Comparison of ENCODE assay signal across 11 cellular contexts in the genomic region with DNA sequence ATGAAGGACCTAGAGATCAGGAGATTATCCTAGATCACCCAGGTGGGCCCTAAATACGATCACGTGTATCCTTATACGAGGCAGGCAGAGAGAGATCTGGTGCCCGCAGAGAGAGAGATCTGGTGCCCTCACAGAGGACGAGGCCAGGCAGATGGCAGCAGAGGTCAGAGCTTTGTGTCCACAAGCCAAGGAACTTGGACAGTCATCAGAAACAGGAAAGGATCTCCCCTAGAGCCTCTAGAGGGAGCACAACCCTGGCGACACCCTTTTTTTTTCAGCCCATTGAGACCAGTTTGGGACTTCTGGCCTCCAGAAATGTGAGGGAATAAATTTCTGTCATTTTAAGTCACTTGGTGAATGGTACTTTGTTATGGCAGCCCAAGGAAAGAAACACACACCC. TPM values are rescaled to one million over a fixed set of nuclear protein-coding genes. Genes with fewer than 3 reads are reported as not detected.
DNase-seq lines count a peak whose midpoint lies in the region; ATAC-seq and TF ChIP-seq lines count a peak whose summit lies in the region.
"Had no signal": no experiment of that assay in that cellular context is flagged by ENCODE, and none has a peak within 500 bp of the region (broad histone marks: within the 10 kb centered on the region; RNA-seq: fewer than 3 reads in every experiment).

No MANE protein-coding gene starts in this region.

- no peaks in the 10 kb centered on the region for H3K9me3 ChIP-seq in colonic mucosa
- no peaks in the 10 kb centered on the region for H3K9me3 ChIP-seq in psoas muscle

- DNase-seq in SKM-1 treated with dmso at 0.1 percent for 144 hours (lab: John Stamatoyannopoulos, UW; ENCODE audit: unreplicated experiment) (peak; percentile 3), SKM-1 (lab: John Stamatoyannopoulos, UW; ENCODE audit: unreplicated experiment) (no peak), MV-4-11 (lab: John Stamatoyannopoulos, UW) (peak; percentile 48), colonic mucosa (no peak), psoas muscle (no peak), glutamatergic neuron (no peak)
- no peak for DNase-seq in activated naive CD4-positive, alpha-beta T cell treated with anti-CD3 and anti-CD28 coated beads, Interleukin-2, amount 50 U/mL, for 16 hours
- DNase-seq: CD4-positive, CD25-positive, alpha-beta regulatory T cell; retina had no signal

- H3K27me3 ChIP-seq in colonic mucosa (no peaks in the 10 kb centered on the region), psoas muscle (ENCODE audit: insufficient read depth in 3 of 3, low read length in 2 of 3) (no peaks in the 10 kb centered on the region)

- H3K9me3 Mint-ChIP-seq in glutamatergic neuron (ENCODE audit: unreplicated experiment): peaks cover 2% of the 10 kb centered on the region

- no peak overlapping the region for H3K9ac ChIP-seq in colonic mucosa (ENCODE audit: low read depth in 2 of 2, low read length in 2 of 2)

- H3K36me3 ChIP-seq in colonic mucosa: no peaks in the 10 kb centered on the region
- H3K36me3 ChIP-seq in psoas muscle (ENCODE audit: insufficient read depth in 1 of 2, low read depth in 1 of 2): no peaks in the 10 kb centered on the region

- intact Hi-C loops in colonic mucosa (cut with DNase I) (no loop called here), psoas muscle (cut with DNase I) (loop anchor here in 1 of 2 donors (10.0 kb wide), 1 partner anchor 209 kb away; no protein-coding TSS in a partner anchor)

- H3K27me3 Mint-ChIP-seq in glutamatergic neuron (ENCODE audit: unreplicated experiment): peaks cover 3% of the 10 kb centered on the region

- H3K27ac Mint-ChIP-seq in glutamatergic neuron (ENCODE audit: unreplicated experiment): no peak overlapping the region
- H3K27ac Mint-ChIP-seq: CD4-positive, CD25-positive, alpha-beta regulatory T cell; IgD-negative memory B cell had no signal

- no peaks in the 10 kb centered on the region for H3K36me3 Mint-ChIP-seq in glutamatergic neuron (ENCODE audit: unreplicated experiment)
- H3K36me3 Mint-ChIP-seq: CD4-positive, CD25-positive, alpha-beta regulatory T cell; IgD-negative memory B cell had no signal

- ATAC-seq in psoas muscle (peak in 3 of 4 donors; percentile 46 to 60 (median 49)), HG03521 (IDR thresholded peaks at IDR 0.05; ENCODE audit: unreplicated experiment) (no peak)

- H3K27ac ChIP-seq in colonic mucosa: no peak overlapping the region
- H3K27ac ChIP-seq in psoas muscle: no peak overlapping the region

- peak; percentile 20 for TF ChIP-seq CTCF in colonic mucosa (IDR thresholded peaks at IDR 0.05)
- TF ChIP-seq CTCF in psoas muscle (IDR thresholded peaks at IDR 0.05): peak; percentile 36
- TF ChIP-seq CTCF in glutamatergic neuron (IDR thresholded peaks at IDR 0.05; ENCODE audit: partially characterized antibody, unreplicated experiment): no peak

- H3K4me3 Mint-ChIP-seq in glutamatergic neuron (ENCODE audit: unreplicated experiment): no peak overlapping the region
- H3K4me3 Mint-ChIP-seq: CD4-positive, CD25-positive, alpha-beta regulatory T cell; IgD-negative memory B cell had no signal

- no peaks in the 10 kb centered on the region for H3K4me1 Mint-ChIP-seq in glutamatergic neuron (ENCODE audit: low read depth, unreplicated experiment)
- H3K4me1 Mint-ChIP-seq: CD4-positive, CD25-positive, alpha-beta regulatory T cell; IgD-negative memory B cell had no signal

- H3K4me1 ChIP-seq in colonic mucosa (no peaks in the 10 kb centered on the region), psoas muscle (no peaks in the 10 kb centered on the region)

- 28 to 62% (median 39%) methylated on average over 6 of the region's 6 CpGs for WGBS in psoas muscle, 3 donors

- no peak overlapping the region for H3K4me3 ChIP-seq in colonic mucosa
- no peak overlapping the region for H3K4me3 ChIP-seq in psoas muscle

RNA-seq across cellular contexts. Expression of gene TIMP3, which starts 25.5 kb away (rescaled TPM):
- total RNA-seq in colonic mucosa (10 to 100 TPM; 13.3 to 33.6 TPM), psoas muscle (100 to 1,000 TPM in 2 of 4 donors, 10 to 100 TPM in 2; 65.0 to 160 (median 92.5) TPM), glutamatergic neuron (ENCODE audit: unreplicated experiment) (15.2 TPM)
- 10 to 100 TPM; 58.6 to 80.7 (median 65.0) TPM for polyA plus RNA-seq in psoas muscle
- polyA plus RNA-seq: CD4-positive, CD25-positive, alpha-beta regulatory T cell; IgD-negative memory B cell had no signal

Comparison
In these comparisons a context has a peak if more than half of its experiments do, and no peak if none do; other contexts are left out.
1. DNase-seq: peak in SKM-1 treated with dmso at 0.1 percent for 144 hours (single experiment) and MV-4-11 (single experiment); none in SKM-1 (single experiment), colonic mucosa (single experiment), psoas muscle (0 of 2), glutamatergic neuron (single experiment) and activated naive CD4-positive, alpha-beta T cell treated with anti-CD3 and anti-CD28 coated beads, Interleukin-2, amount 50 U/mL, for 16 hours (single experiment).